Comparison of ENCODE assay signal across 1 cellular context in genomic region chr22:20232781-20233180, GRCh38.
TF ChIP-seq lines count a peak whose summit lies in the region.

No MANE protein-coding gene starts in this region.

TF ChIP-seq in K562, 482 proteins besides CTCF, POLR2A, EP300 and RAD21:
- TF ChIP-seq DNMT1 (IDR thresholded peaks at IDR 0.05) = no peak
- TF ChIP-seq ZNF384 (IDR thresholded peaks at IDR 0.05; ENCODE audit: low read depth, low read length) = no peak
- no peak for TF ChIP-seq HDAC3 (IDR thresholded peaks at IDR 0.05; ENCODE audit: borderline replicate concordance, partially characterized antibody)
- no peak for TF ChIP-seq SP1 (CRISPR knock-in tag; IDR thresholded peaks at IDR 0.05)
- TF ChIP-seq ZNF589 (CRISPR knock-in tag; IDR thresholded peaks at IDR 0.05; ENCODE audit: low read depth) = no peak
- no peak for TF ChIP-seq TFE3 (CRISPR knock-in tag; IDR thresholded peaks at IDR 0.05)
- no peak for TF ChIP-seq RNF219 (CRISPR knock-in tag; IDR thresholded peaks at IDR 0.05)
- peak; percentile 44; the same call in 1 of the 2 replicates for TF ChIP-seq KLF1 (tag; IDR thresholded peaks at IDR 0.05)
- TF ChIP-seq E2F3 (CRISPR knock-in tag; IDR thresholded peaks at IDR 0.05) = no peak
- no peak for TF ChIP-seq ZSCAN29 (IDR thresholded peaks at IDR 0.05)
- no peak for TF ChIP-seq WHSC1 (IDR thresholded peaks at IDR 0.05; ENCODE audit: low read length)
- 0 out of 2 replicates have a peak, but pooled peaks have one; percentile 4 for TF ChIP-seq EZH2 (IDR thresholded peaks at IDR 0.05; ENCODE audit: borderline replicate concordance, low read depth, low read length)
- TF ChIP-seq RBM34 (IDR thresholded peaks at IDR 0.05; ENCODE audit: borderline replicate concordance, insufficient read depth, low read length) = no peak
